27 cellular contexts compared by ENCODE assay signal in the genomic region with DNA sequence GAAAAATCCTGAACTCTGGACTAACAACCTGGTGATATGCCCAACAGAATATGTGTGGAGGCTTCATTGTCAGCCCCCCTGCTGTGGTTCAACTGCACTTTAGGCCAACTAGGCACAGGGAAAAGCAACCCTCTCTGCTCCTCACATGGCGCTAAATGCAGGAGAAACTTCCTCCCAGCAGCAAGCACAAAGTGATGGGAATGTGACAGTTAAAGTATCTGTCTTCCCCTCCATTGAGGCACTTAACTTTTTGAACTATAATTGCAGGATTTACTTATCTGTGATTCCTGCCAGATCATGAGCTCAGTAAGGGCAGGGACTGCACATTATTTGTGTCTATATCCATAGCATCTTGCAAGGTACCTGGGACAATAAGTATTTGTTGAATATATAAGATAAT.
"Had no signal": no experiment of that assay in that cellular context is flagged by ENCODE, and none has a peak within 500 bp of the region (broad histone marks: within the 10 kb centered on the region; RNA-seq: fewer than 3 reads in every experiment).

No MANE protein-coding gene starts in this region.

- H3K4me1 ChIP-seq: stomach, testis, thyroid gland, tibial nerve, transverse colon, upper lobe of left lung, upper lobe of right lung, uterus, vagina had no signal

- H3K9me3 ChIP-seq: stomach, suprapubic skin, testis, thoracic aorta, thyroid gland, tibial artery, tibial nerve, transverse colon, upper lobe of left lung, upper lobe of right lung, uterus, vagina had no signal

- H3K4me1 Mint-ChIP-seq: stimulated activated effector memory CD8-positive, alpha-beta T cell treated with anti-CD3 and anti-CD28 coated beads, Interleukin-12 subunit alpha, Interleukin-12 subunit beta, amount 100 ng/mL, for 72 hours; stimulated activated memory B cell treated with anti-CD40 and anti-IgM and Interleukin-4, amounts not matched to agents 10 μg/mL and 1 μg/mL and 100 μg/mL, for 72 hours; stimulated activated naive CD8-positive, alpha-beta T cell treated with anti-CD3 and anti-CD28 coated beads, Interleukin-15, amount 100 ng/mL, for 72 hours had no signal

- H3K36me3 Mint-ChIP-seq: stimulated activated effector memory CD8-positive, alpha-beta T cell treated with anti-CD3 and anti-CD28 coated beads, Interleukin-12 subunit alpha, Interleukin-12 subunit beta, amount 100 ng/mL, for 72 hours; stimulated activated memory B cell treated with anti-CD40 and anti-IgM and Interleukin-4, amounts not matched to agents 10 μg/mL and 1 μg/mL and 100 μg/mL, for 72 hours; stimulated activated naive B cell treated with anti-CD40 and anti-IgM and Interleukin-4, amounts not matched to agents 10 μg/mL and 1 μg/mL and 100 μg/mL, for 72 hours; type B pancreatic cell had no signal

- H3K4me3 ChIP-seq: stomach, suprapubic skin, testis, thoracic aorta, thyroid gland, tibial artery, tibial nerve, transverse colon, upper lobe of left lung, upper lobe of right lung, uterus, vagina had no signal

- DNase-seq: stimulated activated CD4-positive, alpha-beta T cell treated with anti-CD3 and anti-CD28 coated beads, Interleukin-2, amount 100 ng/mL, for 48 hours; stimulated activated CD4-positive, alpha-beta T cell treated with anti-CD3 and anti-CD28 coated beads, Interleukin-4, amount 100 ng/mL, for 1 hour; stimulated activated CD4-positive, alpha-beta T cell treated with anti-CD3 and anti-CD28 coated beads, Interleukin-4, amount 100 ng/mL, for 24 hours; stimulated activated CD4-positive, alpha-beta T cell treated with anti-CD3 and anti-CD28 coated beads, Interleukin-4, amount 100 ng/mL, for 4 hours; stimulated activated CD8-positive, alpha-beta memory T cell treated with anti-CD3 and anti-CD28 coated beads, Interleukin-4, amount 100 ng/mL, for 48 hours; stimulated activated naive B cell treated with anti-CD40 and anti-IgM and Interleukin-4, amounts not matched to agents 10 μg/mL and 1 μg/mL and 100 μg/mL, for 72 hours; stimulated activated naive CD4-positive, alpha-beta T cell; stimulated activated naive CD4-positive, alpha-beta T cell treated with Interleukin-2 at 50 U/mL for 16 hours; stimulated activated naive CD8-positive, alpha-beta T cell treated with anti-CD3 and anti-CD28 coated beads, Interleukin-15, amount 100 ng/mL, for 72 hours; stimulated activated naive CD8-positive, alpha-beta T cell treated with anti-CD3 and anti-CD28 coated beads, Interleukin-15, Interleukin-2, amounts not matched to agents 100 U/mL and 50 U/mL, for 24 hours; stomach; substantia nigra; testis; thyroid gland; tibial artery; transverse colon; upper lobe of left lung; upper lobe of right lung; uterus had no signal

- H3K27ac Mint-ChIP-seq: stimulated activated effector memory CD8-positive, alpha-beta T cell treated with anti-CD3 and anti-CD28 coated beads, Interleukin-12 subunit alpha, Interleukin-12 subunit beta, amount 100 ng/mL, for 72 hours; stimulated activated memory B cell treated with anti-CD40 and anti-IgM and Interleukin-4, amounts not matched to agents 10 μg/mL and 1 μg/mL and 100 μg/mL, for 72 hours; stimulated activated naive B cell treated with anti-CD40 and anti-IgM and Interleukin-4, amounts not matched to agents 10 μg/mL and 1 μg/mL and 100 μg/mL, for 72 hours; stimulated activated naive CD8-positive, alpha-beta T cell treated with anti-CD3 and anti-CD28 coated beads, Interleukin-15, amount 100 ng/mL, for 72 hours; stimulated activated naive CD8-positive, alpha-beta T cell treated with anti-CD3 and anti-CD28 coated beads, Interleukin-15, Interleukin-2, amounts not matched to agents 100 ng/mL and 50 ng/mL, for 24 hours; type B pancreatic cell had no signal

- H3K27me3 ChIP-seq: stomach, suprapubic skin, testis, thyroid gland, tibial artery, tibial nerve, transverse colon, upper lobe of left lung, upper lobe of right lung, uterus, vagina had no signal

- H3K4me3 Mint-ChIP-seq: stimulated activated effector memory CD8-positive, alpha-beta T cell treated with anti-CD3 and anti-CD28 coated beads, Interleukin-12 subunit alpha, Interleukin-12 subunit beta, amount 100 ng/mL, for 72 hours; stimulated activated memory B cell treated with anti-CD40 and anti-IgM and Interleukin-4, amounts not matched to agents 10 μg/mL and 1 μg/mL and 100 μg/mL, for 72 hours; stimulated activated naive B cell treated with anti-CD40 and anti-IgM and Interleukin-4, amounts not matched to agents 10 μg/mL and 1 μg/mL and 100 μg/mL, for 72 hours; stimulated activated naive CD8-positive, alpha-beta T cell treated with anti-CD3 and anti-CD28 coated beads, Interleukin-15, amount 100 ng/mL, for 72 hours; stimulated activated naive CD8-positive, alpha-beta T cell treated with anti-CD3 and anti-CD28 coated beads, Interleukin-15, Interleukin-2, amounts not matched to agents 100 ng/mL and 50 ng/mL, for 24 hours; type B pancreatic cell had no signal

- H3K27me3 Mint-ChIP-seq: stimulated activated memory B cell treated with anti-CD40 and anti-IgM and Interleukin-4, amounts not matched to agents 10 μg/mL and 1 μg/mL and 100 μg/mL, for 72 hours; stimulated activated naive CD8-positive, alpha-beta T cell treated with anti-CD3 and anti-CD28 coated beads, Interleukin-15, amount 100 ng/mL, for 72 hours; stimulated activated naive CD8-positive, alpha-beta T cell treated with anti-CD3 and anti-CD28 coated beads, Interleukin-15, Interleukin-2, amounts not matched to agents 100 ng/mL and 50 ng/mL, for 24 hours had no signal

- ATAC-seq: stimulated activated effector memory CD8-positive, alpha-beta T cell treated with anti-CD3 and anti-CD28 coated beads, Interleukin-12 subunit alpha, Interleukin-12 subunit beta, amount 100 ng/mL, for 72 hours; stimulated activated memory B cell treated with anti-CD40 and anti-IgM and Interleukin-4, amounts not matched to agents 10 μg/mL and 1 μg/mL and 100 μg/mL, for 72 hours; stimulated activated naive B cell treated with anti-CD40 and anti-IgM and Interleukin-4, amounts not matched to agents 10 μg/mL and 1 μg/mL and 100 μg/mL, for 72 hours; stimulated activated naive CD8-positive, alpha-beta T cell treated with anti-CD3 and anti-CD28 coated beads, Interleukin-15, amount 100 ng/mL, for 72 hours; stimulated activated naive CD8-positive, alpha-beta T cell treated with anti-CD3 and anti-CD28 coated beads, Interleukin-15, Interleukin-2, amounts not matched to agents 100 U/mL and 50 U/mL, for 24 hours; upper lobe of right lung had no signal

- H3K27ac ChIP-seq: stomach, suprapubic skin, testis, thoracic aorta, thyroid gland, tibial artery, tibial nerve, transverse colon, upper lobe of left lung, upper lobe of right lung, uterus, vagina had no signal

- H3K36me3 ChIP-seq: stomach, suprapubic skin, thoracic aorta, thyroid gland, tibial artery, tibial nerve, transverse colon, upper lobe of left lung, upper lobe of right lung, uterus, vagina had no signal

- H3K9me3 Mint-ChIP-seq: stimulated activated naive CD8-positive, alpha-beta T cell treated with anti-CD3 and anti-CD28 coated beads, Interleukin-15, Interleukin-2, amounts not matched to agents 100 ng/mL and 50 ng/mL, for 24 hours; type B pancreatic cell had no signal
